1 cellular context compared by ENCODE assay signal in genomic region chr3:24339266-24339825, GRCh38.
TF ChIP-seq lines count a peak whose summit lies in the region.

No MANE protein-coding gene starts in this region.

TF ChIP-seq in GM23338, 12 proteins besides CTCF, POLR2A, EP300 and RAD21 (continued from another document):
- TF ChIP-seq ZNF462 (CRISPR knock-in tag; IDR thresholded peaks at IDR 0.05) (no peak), NANOG (IDR thresholded peaks at IDR 0.05; ENCODE audit: borderline replicate concordance) (no peak), ETS1 (IDR thresholded peaks at IDR 0.05) (no peak), REST (IDR thresholded peaks at IDR 0.05; ENCODE audit: unreplicated experiment) (no peak), POLR2AphosphoS5 (IDR thresholded peaks at IDR 0.05; ENCODE audit: low read depth) (no peak), EZH2phosphoT487 (IDR thresholded peaks at IDR 0.05; ENCODE audit: unreplicated experiment) (no peak), ZNF331 (CRISPR knock-in tag; IDR thresholded peaks at IDR 0.05; ENCODE audit: low read depth) (no peak), ZNF114 (CRISPR knock-in tag; IDR thresholded peaks at IDR 0.05) (no peak)
